Comparison of ENCODE assay signal across 20 cellular contexts in the genomic region with DNA sequence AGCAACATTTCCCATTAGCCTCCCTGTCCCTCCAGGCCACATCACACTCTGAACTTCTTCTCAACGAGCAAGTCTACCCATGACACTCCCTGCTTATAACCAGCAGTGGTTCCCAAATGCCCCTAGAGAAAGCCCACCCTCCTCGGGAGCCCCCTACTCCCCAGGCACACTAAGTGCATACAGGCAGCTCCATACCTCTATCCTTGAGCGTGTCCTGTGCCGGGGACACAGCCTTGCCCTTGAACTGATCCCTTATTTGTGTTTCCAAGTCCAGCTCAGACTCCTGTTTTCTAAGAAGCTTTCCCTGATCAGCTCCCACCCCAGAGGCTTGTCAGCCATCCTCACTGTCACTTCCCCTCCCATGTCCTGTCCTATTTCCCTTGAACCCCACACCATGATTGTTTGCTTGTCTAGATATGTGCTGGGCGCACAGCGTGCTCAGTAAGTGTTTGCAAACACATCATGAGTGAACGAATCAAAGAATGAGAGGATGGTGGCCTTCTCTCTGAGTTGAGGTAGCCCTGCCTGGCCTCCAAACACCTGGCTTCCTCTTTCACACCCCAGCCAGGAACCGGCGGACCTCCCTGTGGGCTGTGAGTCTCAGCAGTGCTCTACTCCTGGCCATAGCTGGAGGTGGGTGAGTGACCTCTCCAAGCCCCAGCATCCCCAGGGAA. TPM values are rescaled to one million over a fixed set of nuclear protein-coding genes. Genes with fewer than 3 reads are reported as not detected.
DNase-seq lines count a peak whose midpoint lies in the region; ATAC-seq and TF ChIP-seq lines count a peak whose summit lies in the region.
"Had no signal": no experiment of that assay in that cellular context is flagged by ENCODE, and none has a peak within 500 bp of the region (broad histone marks: within the 10 kb centered on the region; RNA-seq: fewer than 3 reads in every experiment).

No MANE protein-coding gene starts in this region.

- no peak overlapping the region for H3K27ac ChIP-seq in H9 (ENCODE audit: insufficient read length, low read depth, low read length)
- no peak overlapping the region for H3K27ac ChIP-seq in colonic mucosa

- H3K4me1 Mint-ChIP-seq in activated CD8-positive, alpha-beta memory T cell treated with anti-CD3 and anti-CD28 coated beads, Interleukin-2, amount 10 ng/mL, durations not matched to agents 7 days and 5 days = no peaks in the 10 kb centered on the region
- H3K4me1 Mint-ChIP-seq in H9 = peaks cover under 1 to 6% of the 10 kb centered on the region in 2 experiments; a peak in 2 of 4 replicates
- peaks cover 7% of the 10 kb centered on the region for H3K4me1 Mint-ChIP-seq in endothelial cell (ENCODE audit: unreplicated experiment)
- no peaks in the 10 kb centered on the region for H3K4me1 Mint-ChIP-seq in HFFc6 (ENCODE audit: low read depth)

- no peak overlapping the region for H3K18ac ChIP-seq in H9 (ENCODE audit: insufficient read length, low read depth, low read length)

- no peak overlapping the region for H3K23ac ChIP-seq in H9 (ENCODE audit: insufficient read length, low read depth, low read length)

- no peak overlapping the region for H2BK120ac ChIP-seq in H9 (ENCODE audit: low read depth, low read length, poor library complexity, severe bottlenecking)

- H3K56ac ChIP-seq in H9 (ENCODE audit: insufficient read length, low read depth, low read length) = no peak overlapping the region

- no peak overlapping the region for H2BK5ac ChIP-seq in H9 (ENCODE audit: insufficient read length, low read length)

- H2BK20ac ChIP-seq in H9 (ENCODE audit: low read depth, low read length, poor library complexity, severe bottlenecking) = no peak overlapping the region

- no peaks in the 10 kb centered on the region for H3K79me1 ChIP-seq in H9 (ENCODE audit: insufficient read depth, low read depth, low read length, poor library complexity, severe bottlenecking)

- H3K27me3 ChIP-seq in H9 (ENCODE audit: insufficient read depth, low read length) = no peaks in the 10 kb centered on the region
- no peaks in the 10 kb centered on the region for H3K27me3 ChIP-seq in colonic mucosa

- ATAC-seq in activated CD8-positive, alpha-beta memory T cell treated with anti-CD3 and anti-CD28 coated beads, Interleukin-2, amount 10 ng/mL, durations not matched to agents 7 days and 5 days = no peak
- no peak for ATAC-seq in GM19023 (IDR thresholded peaks at IDR 0.05; ENCODE audit: unreplicated experiment)

- H3K79me2 ChIP-seq in H9 (ENCODE audit: insufficient read depth, low read length) = no peaks in the 10 kb centered on the region

- H3K27ac Mint-ChIP-seq in activated CD8-positive, alpha-beta memory T cell treated with anti-CD3 and anti-CD28 coated beads, Interleukin-2, amount 10 ng/mL, durations not matched to agents 7 days and 5 days = no peak overlapping the region
- H3K27ac Mint-ChIP-seq in H9 = no peak overlapping the region
- peak overlapping the region; percentile 61 for H3K27ac Mint-ChIP-seq in endothelial cell (ENCODE audit: unreplicated experiment)
- H3K27ac Mint-ChIP-seq in HFFc6 = no peak overlapping the region
- H3K27ac Mint-ChIP-seq: B cell had no signal

- H3K9me3 Mint-ChIP-seq in activated CD8-positive, alpha-beta memory T cell treated with anti-CD3 and anti-CD28 coated beads, Interleukin-2, amount 10 ng/mL, durations not matched to agents 7 days and 5 days (ENCODE audit: low read depth) = no peaks in the 10 kb centered on the region
- H3K9me3 Mint-ChIP-seq in H9 (peaks cover 21 to 29% of the 10 kb centered on the region in 2 experiments), endothelial cell (ENCODE audit: unreplicated experiment) (no peaks in the 10 kb centered on the region), HFFc6 (peaks cover 5% of the 10 kb centered on the region; the same call in 1 of the 2 replicates)

- H3T11ph ChIP-seq in H9 (ENCODE audit: low read length) = no peak overlapping the region

- DNase-seq in activated CD8-positive, alpha-beta memory T cell treated with anti-CD3 and anti-CD28 coated beads for 24 hours = peak; percentile 17
- DNase-seq in activated CD8-positive, alpha-beta memory T cell treated with anti-CD3 and anti-CD28 coated beads, Interleukin-2, amount 10 ng/mL, durations not matched to agents 7 days and 5 days = no peak
- DNase-seq in H9 (peak; percentile 9), endothelial cell (ENCODE audit: low spot score) (no peak), posterior vena cava (ENCODE audit: low spot score) (peak; percentile 41), HFFc6 (no peak), colonic mucosa (no peak)
- DNase-seq: 8988T; DND-41; NCI-H1092 treated with DMSO at 0.1 percent for 48 hours; NCI-H2081; NCI-H2171 treated with DMSO at 0.1 percent for 48 hours; NCI-H446 treated with DMSO at 0.1 percent for 48 hours; NK-92 treated with Interleukin-12 subunit alpha and Interleukin-12 subunit beta, amount 100 ng/mL, for 24 hours; SHP77 treated with DMSO at 0.1 percent for 48 hours had no signal

- no peak overlapping the region for H4K5ac ChIP-seq in H9 (ENCODE audit: insufficient read length, low read depth, low read length)

- no peaks in the 10 kb centered on the region for H3K36me3 ChIP-seq in colonic mucosa
- H3K36me3 ChIP-seq: HAP-1 had no signal

- no peak overlapping the region for H3K4me2 ChIP-seq in H9 (ENCODE audit: insufficient read depth, insufficient read length, low read length)

- no peak overlapping the region for H2AK5ac ChIP-seq in H9 (ENCODE audit: insufficient read length, low read length)

- H3K4ac ChIP-seq in H9 (ENCODE audit: low read depth, low read length) = no peak overlapping the region

- WGBS in H9 (ENCODE audit: extremely low coverage, insufficient read length, low lambda C conversion rate) = no CpG with 5 or more reads among the region's 9 CpGs

- H3K9ac ChIP-seq in H9 (ENCODE audit: extremely low read depth, insufficient read length, low read length) (no peak overlapping the region), colonic mucosa (ENCODE audit: low read depth in 2 of 2, low read length in 2 of 2) (no peak overlapping the region)

- H4K91ac ChIP-seq in H9 (ENCODE audit: insufficient read length, low read depth, low read length) = no peak overlapping the region

- no peaks in the 10 kb centered on the region for H3K36me3 Mint-ChIP-seq in activated CD8-positive, alpha-beta memory T cell treated with anti-CD3 and anti-CD28 coated beads, Interleukin-2, amount 10 ng/mL, durations not matched to agents 7 days and 5 days
- H3K36me3 Mint-ChIP-seq in H9 (ENCODE audit: insufficient read depth in 1 of 3, low read depth in 3 of 3) (peaks cover 0 to 13% (median 6%) of the 10 kb centered on the region in 3 experiments; a peak in 2 of 7 replicates), endothelial cell (ENCODE audit: low read depth, unreplicated experiment) (peaks cover 10% of the 10 kb centered on the region), HFFc6 (ENCODE audit: low read depth) (no peaks in the 10 kb centered on the region)

- H3K27me3 Mint-ChIP-seq in activated CD8-positive, alpha-beta memory T cell treated with anti-CD3 and anti-CD28 coated beads, Interleukin-2, amount 10 ng/mL, durations not matched to agents 7 days and 5 days = peaks cover 2% of the 10 kb centered on the region
- peaks cover 15% of the 10 kb centered on the region for H3K27me3 Mint-ChIP-seq in H9 (ENCODE audit: low read depth)
- peaks cover 10% of the 10 kb centered on the region for H3K27me3 Mint-ChIP-seq in endothelial cell (ENCODE audit: unreplicated experiment)
- H3K27me3 Mint-ChIP-seq in HFFc6 (ENCODE audit: insufficient read depth) = peaks cover 5% of the 10 kb centered on the region

- no peak overlapping the region for H3K4me3 ChIP-seq in colonic mucosa
- H3K4me3 ChIP-seq: HAP-1 had no signal

- H3K4me1 ChIP-seq in H9 (ENCODE audit: insufficient read depth, low read length) = no peaks in the 10 kb centered on the region
- H3K4me1 ChIP-seq in colonic mucosa = no peaks in the 10 kb centered on the region
- H3K4me1 ChIP-seq: HAP-1 had no signal

- H2AFZ ChIP-seq in H9 (ENCODE audit: low read length) = no peak overlapping the region

- H4K20me1 ChIP-seq in H9 (ENCODE audit: control insufficient read depth, insufficient read depth, insufficient read length) = no peaks in the 10 kb centered on the region

- H3K23me2 ChIP-seq in H9 (ENCODE audit: insufficient read length, low read depth, low read length, poor library complexity, severe bottlenecking) = no peaks in the 10 kb centered on the region

- TF ChIP-seq CTCF in H9 (conservative IDR thresholded peaks at IDR 0.05) (no peak), endothelial cell (IDR thresholded peaks at IDR 0.05; ENCODE audit: unreplicated experiment) (no peak), HFFc6 (IDR thresholded peaks at IDR 0.05) (no peak), colonic mucosa (IDR thresholded peaks at IDR 0.05) (no peak)

- CTCF ChIA-PET in activated CD8-positive, alpha-beta memory T cell treated with anti-CD3 and anti-CD28 coated beads, Interleukin-2, amount 10 ng/mL, durations not matched to agents 7 days and 5 days (lab: Charles Lee) = no interaction called here

- H4K8ac ChIP-seq in H9 (replicated peaks; ENCODE audit: insufficient read length, low read depth, low read length) = no peak overlapping the region

- H2BK12ac ChIP-seq in H9 (ENCODE audit: insufficient read length, low read depth, low read length) = no peak overlapping the region

- no peak overlapping the region for H3K14ac ChIP-seq in H9 (ENCODE audit: insufficient read depth, low read length)

- no peak overlapping the region for H3K4me3 Mint-ChIP-seq in activated CD8-positive, alpha-beta memory T cell treated with anti-CD3 and anti-CD28 coated beads, Interleukin-2, amount 10 ng/mL, durations not matched to agents 7 days and 5 days
- H3K4me3 Mint-ChIP-seq in H9 (no peak overlapping the region), endothelial cell (ENCODE audit: unreplicated experiment) (peak overlapping the region; percentile 54), HFFc6 (no peak overlapping the region)
- H3K4me3 Mint-ChIP-seq: B cell had no signal

- H2BK15ac ChIP-seq in H9 (ENCODE audit: low read depth, low read length) = no peak overlapping the region

- intact Hi-C loops in posterior vena cava (cut with DNase I) = no loop called here
- intact Hi-C loops in colonic mucosa (cut with DNase I) = no loop called here

- no peaks in the 10 kb centered on the region for H3K9me3 ChIP-seq in H9 (ENCODE audit: control insufficient read depth, low read depth, low read length)
- no peaks in the 10 kb centered on the region for H3K9me3 ChIP-seq in colonic mucosa
- H3K9me3 ChIP-seq: HAP-1 had no signal

RNA-seq across cellular contexts. Expression of gene TEX51, which starts 2.1 kb away (rescaled TPM):
- total RNA-seq in activated CD8-positive, alpha-beta memory T cell treated with anti-CD3 and anti-CD28 coated beads, Interleukin-2, amount 10 ng/mL, durations not matched to agents 7 days and 5 days = not detected
- total RNA-seq in H9 (2021) = not detected in 2 replicates
- total RNA-seq in endothelial cell (ENCODE audit: unreplicated experiment) = not detected
- not detected for total RNA-seq in posterior vena cava
- not detected for total RNA-seq in HFFc6 (2021; fragmentation: NEBNext Ultra II Directional; extraction: Animal tissue kit (Norgen Biotek cat#: 25700))
- not detected for total RNA-seq in colonic mucosa
- total RNA-seq: B cell, G401, RPMI7951 had no signal

Comparison
In these comparisons a context has a peak if more than half of its experiments do, and no peak if none do; other contexts are left out.
1. DNase-seq: peak in activated CD8-positive, alpha-beta memory T cell treated with anti-CD3 and anti-CD28 coated beads for 24 hours (single experiment), H9 (single experiment) and posterior vena cava (single experiment); none in activated CD8-positive, alpha-beta memory T cell treated with anti-CD3 and anti-CD28 coated beads, Interleukin-2, amount 10 ng/mL, durations not matched to agents 7 days and 5 days (single experiment), endothelial cell (single experiment), HFFc6 (single experiment) and colonic mucosa (single experiment).